In the genomic region with DNA sequence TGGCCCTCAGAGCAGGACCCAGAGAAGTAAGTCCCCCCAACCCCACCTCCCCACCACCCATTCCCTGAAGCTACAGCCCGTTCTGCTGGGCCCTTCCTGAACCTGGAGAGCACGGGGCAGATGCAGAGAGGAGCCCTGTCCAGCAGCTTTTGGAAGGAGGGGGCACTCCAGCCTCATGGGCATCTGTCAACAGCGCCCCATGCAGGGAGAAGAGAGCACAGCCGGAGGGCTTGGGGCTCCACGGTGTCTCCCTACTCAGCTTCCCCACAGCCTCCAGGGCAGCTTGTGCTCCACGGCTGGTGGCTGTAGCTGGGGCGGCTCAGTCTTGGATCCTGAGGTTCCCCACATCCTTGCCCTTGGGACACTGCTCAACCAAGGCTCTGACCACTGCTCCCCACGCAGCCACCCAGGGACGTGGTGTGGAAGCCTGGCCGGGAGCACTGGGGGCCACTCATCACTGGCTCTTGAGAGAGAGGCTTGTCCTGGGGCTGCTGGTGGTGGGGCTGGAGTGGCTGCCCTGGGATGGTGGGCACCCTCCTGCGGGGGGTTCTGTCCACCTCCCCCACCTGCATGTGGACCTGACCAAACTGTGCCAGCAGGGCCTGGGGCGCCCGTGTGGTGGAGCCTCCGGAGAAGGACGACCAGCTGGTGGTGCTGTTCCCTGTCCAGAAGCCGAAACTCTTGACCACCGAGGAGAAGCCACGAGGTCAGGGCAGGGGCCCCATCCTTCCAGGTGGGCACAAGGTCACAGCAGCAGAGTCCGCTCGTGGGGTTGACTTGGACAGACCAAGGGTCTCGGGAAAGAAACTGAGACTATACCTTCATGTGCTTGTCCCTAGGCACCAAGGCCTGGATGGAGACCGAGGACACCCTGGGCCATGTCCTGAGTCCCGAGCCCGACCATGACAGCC, we compare ENCODE assay signal across 1 cellular context.
TF ChIP-seq lines count a peak whose summit lies in the region.

No MANE protein-coding gene starts in this region.

TF ChIP-seq in A549, 52 proteins besides CTCF, POLR2A, EP300 and RAD21:
- TF ChIP-seq CBX2 (IDR thresholded peaks at IDR 0.05; ENCODE audit: borderline replicate concordance, low read depth) (no peak), MYC (IDR thresholded peaks at IDR 0.05; ENCODE audit: borderline replicate concordance, low read length) (no peak)
- TF ChIP-seq, protein P1, sequence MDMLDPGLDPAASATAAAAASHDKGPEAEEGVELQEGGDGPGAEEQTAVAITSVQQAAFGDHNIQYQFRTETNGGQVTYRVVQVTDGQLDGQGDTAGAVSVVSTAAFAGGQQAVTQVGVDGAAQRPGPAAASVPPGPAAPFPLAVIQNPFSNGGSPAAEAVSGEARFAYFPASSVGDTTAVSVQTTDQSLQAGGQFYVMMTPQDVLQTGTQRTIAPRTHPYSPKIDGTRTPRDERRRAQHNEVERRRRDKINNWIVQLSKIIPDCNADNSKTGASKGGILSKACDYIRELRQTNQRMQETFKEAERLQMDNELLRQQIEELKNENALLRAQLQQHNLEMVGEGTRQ (IDR thresholded peaks at IDR 0.05): no peak
